ENCODE assay signal across 21 cellular contexts in the genomic region with DNA sequence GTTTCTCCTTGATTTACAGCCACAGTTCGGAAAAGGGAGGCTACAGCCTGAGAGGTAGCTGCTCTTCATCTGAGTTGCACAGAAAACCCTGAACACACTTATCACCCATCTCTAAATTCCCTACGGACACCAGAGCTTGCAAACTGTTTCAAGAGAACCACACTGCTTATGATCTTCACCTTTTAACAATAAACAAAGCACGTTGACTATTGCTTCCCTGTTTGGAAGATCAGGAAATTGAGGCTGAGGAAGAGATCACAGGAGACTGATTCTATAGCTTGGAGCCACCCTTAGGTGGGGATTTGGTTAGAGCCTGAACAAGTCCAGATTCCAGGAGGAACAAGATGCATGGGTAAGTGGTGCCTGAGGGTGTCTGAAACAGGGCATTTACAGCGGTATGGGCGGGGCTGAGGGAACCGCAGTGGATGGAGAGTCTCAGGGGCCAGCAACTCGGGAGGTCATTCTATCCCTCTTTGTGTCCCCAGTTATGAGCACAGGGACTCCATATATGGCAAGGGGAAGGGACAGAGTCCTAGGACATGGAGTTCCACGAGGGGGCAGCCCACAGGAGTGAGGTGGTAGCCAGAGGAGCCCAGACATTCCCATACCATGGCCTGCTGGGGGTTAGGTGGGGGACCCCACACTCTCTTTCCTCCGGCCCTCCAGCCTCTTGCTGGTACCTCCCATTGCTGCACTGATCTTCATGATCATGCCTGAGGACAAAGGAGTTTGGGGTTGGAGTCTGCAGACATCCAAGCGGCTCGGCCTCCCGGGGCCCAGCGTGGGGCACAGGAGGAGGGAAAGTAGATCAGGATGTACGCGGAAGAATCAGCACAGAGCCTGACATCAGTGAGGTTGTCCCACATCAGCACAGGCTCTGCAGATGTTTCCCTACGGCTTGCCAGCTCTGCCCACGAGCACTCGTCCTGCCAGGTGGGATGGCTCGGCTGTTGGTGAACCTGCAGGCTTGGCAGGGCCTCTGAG.
A peak's percentile ranks its signal among the peaks of the same experiment; 100 is the strongest.
DNase-seq lines count a peak whose midpoint lies in the region; ATAC-seq, FAIRE-seq and TF ChIP-seq lines count a peak whose summit lies in the region.
"Had no signal": no experiment of that assay in that cellular context is flagged by ENCODE, and none has a peak within 500 bp of the region (broad histone marks: within the 10 kb centered on the region; RNA-seq: fewer than 3 reads in every experiment).

No MANE protein-coding gene starts in this region.

- peak; percentile 27 for FAIRE-seq in urothelium cell line (lab: Jason Lieb, UNC)
- FAIRE-seq: GM12891, GM19239 had no signal

- DNase-seq in cardiac septum (ENCODE audit: low spot score) (peak; percentile 47), Right ventricle myocardium inferior (ENCODE audit: missing footprints) (no peak), islet precursor cell (peak; percentile 42), urothelium cell line (ENCODE audit: low spot score) (no peak), NOMO-1 treated with dmso at 0.1 percent for 144 hours (lab: John Stamatoyannopoulos, UW; ENCODE audit: unreplicated experiment) (no peak)
- DNase-seq: Calu3; CD8-positive, alpha-beta T cell; HCEC 1CT; KG1; NCI-H1417 treated with DMSO at 0.1 percent for 48 hours; NCI-H2029; NCI-H2171; NCI-H526 treated with DMSO at 0.1 percent for 48 hours; NK-92 treated with Interleukin-12 subunit alpha and Interleukin-12 subunit beta, amount 100 ng/mL, for 24 hours; SHP77 treated with DMSO at 0.1 percent for 48 hours had no signal

- ATAC-seq in Right ventricle myocardium inferior (no peak), HG03175 (IDR thresholded peaks at IDR 0.05; ENCODE audit: unreplicated experiment) (no peak), HG02798 (IDR thresholded peaks at IDR 0.05; ENCODE audit: poor library complexity, unreplicated experiment) (no peak)
- ATAC-seq: CD8-positive, alpha-beta T cell had no signal

- TF ChIP-seq CTCF in VCaP (conservative IDR thresholded peaks at IDR 0.05) = no peak

- intact Hi-C loops in cardiac septum (cut with DNase I) (no loop called here), Right ventricle myocardium inferior (cut with DNase I) (no loop called here)

- H3K27ac ChIP-seq in VCaP = peak overlapping the region; percentile 70
- H3K27ac ChIP-seq: BLaER1 treated with 17β-estradiol and CSF1 and Interleukin-3, amounts not matched to agents 10 nM and 100 nM had no signal

Comparison
In these comparisons a context has a peak if more than half of its experiments do, and no peak if none do; other contexts are left out.
1. DNase-seq: peak in cardiac septum (single experiment) and islet precursor cell (single experiment); none in Right ventricle myocardium inferior (single experiment), urothelium cell line (single experiment) and NOMO-1 treated with dmso at 0.1 percent for 144 hours (single experiment).